ENCODE assay signal across 10 cellular contexts in genomic region chr2:201440182-201440581, GRCh38. TPM values are rescaled to one million over a fixed set of nuclear protein-coding genes. Genes with fewer than 3 reads are reported as not detected.
DNase-seq lines count a peak whose midpoint lies in the region; ATAC-seq and TF ChIP-seq lines count a peak whose summit lies in the region.
"Had no signal": no experiment of that assay in that cellular context is flagged by ENCODE, and none has a peak within 500 bp of the region (broad histone marks: within the 10 kb centered on the region; RNA-seq: fewer than 3 reads in every experiment).

No MANE protein-coding gene starts in this region.

- H3K36me3 ChIP-seq in IMR-90 (ENCODE audit: control insufficient read depth, insufficient read depth, low read length) (no peaks in the 10 kb centered on the region), PC-3 (ENCODE audit: low read depth, low read length) (no peaks in the 10 kb centered on the region)

- no peak overlapping the region for H4K8ac ChIP-seq in IMR-90 (ENCODE audit: low read depth in 2 of 2, low read length in 2 of 2)

- H3F3A ChIP-seq in PC-3 (ENCODE audit: low read length, unreplicated experiment) = no peaks in the 10 kb centered on the region

- ATAC-seq in IMR-90 (ENCODE audit: low read depth) = no peak
- ATAC-seq in PC-3 = peak; percentile 59
- ATAC-seq in left cardiac atrium = peak; percentile 41 to 52
- ATAC-seq in stimulated activated memory B cell treated with anti-CD40 and anti-IgM and Interleukin-4, amounts not matched to agents 10 μg/mL and 1 μg/mL and 100 μg/mL, for 72 hours = no peak
- no peak for ATAC-seq in activated CD4-positive, CD25-positive, alpha-beta regulatory T cell treated with anti-CD3 and anti-CD28 coated beads, Interleukin-2, amount 50 U/mL, for 24 hours
- no peak for ATAC-seq in GM21576 (IDR thresholded peaks at IDR 0.05; ENCODE audit: unreplicated experiment)

- POLR2A ChIA-PET in IMR-90 (lab: Charles Lee; ENCODE audit: unreplicated experiment) = no interaction called here
- POLR2A ChIA-PET in PC-3 (lab: Charles Lee; ENCODE audit: unreplicated experiment) = interaction anchor here (0.6 kb wide), 1 partner anchor 239 kb away, joined by 3 read pairs; no protein-coding TSS in a partner anchor

- H3K56ac ChIP-seq in IMR-90 (ENCODE audit: extremely low read depth, insufficient read depth, low read length) = no peak overlapping the region

- H2AK5ac ChIP-seq in IMR-90 (ENCODE audit: low read depth, low read length) = no peak overlapping the region

- H3K79me1 ChIP-seq in IMR-90 (ENCODE audit: low read depth in 1 of 2, low read length in 2 of 2) = peaks cover 30 to 42% of the 10 kb centered on the region in 2 experiments

- dilution Hi-C loops in IMR-90 (cut with HindIII; ENCODE audit: low sequenced_read_pairs, unreplicated experiment) = no loop called here

- intact Hi-C loops in IMR-90 (cut with micrococcal nuclease) (no loop called here), PC-3 (cut with micrococcal nuclease) (no loop called here), left cardiac atrium (cut with DNase I) (no loop called here)

- H3K9me2 ChIP-seq in PC-3 (replicated peaks; ENCODE audit: low read length) = no peaks in the 10 kb centered on the region

- no peak overlapping the region for H2AK9ac ChIP-seq in IMR-90 (replicated peaks; ENCODE audit: low read depth, low read length, poor library complexity)

- no peak overlapping the region for H4K91ac ChIP-seq in IMR-90 (ENCODE audit: insufficient read depth, low read depth, low read length)

- no peak overlapping the region for H2BK15ac ChIP-seq in IMR-90 (ENCODE audit: low read depth, low read length)

- H3K79me2 ChIP-seq in PC-3 (ENCODE audit: low read length) = peaks cover 8% of the 10 kb centered on the region; the same call in 1 of the 2 replicates

- no peaks in the 10 kb centered on the region for H3K27me3 ChIP-seq in IMR-90 (ENCODE audit: control insufficient read depth, insufficient read depth, low read length)
- H3K27me3 ChIP-seq in PC-3 (ENCODE audit: low read length) = no peaks in the 10 kb centered on the region

- no peak overlapping the region for H3K4ac ChIP-seq in IMR-90 (ENCODE audit: low read depth, low read length)

- no peak for DNase-seq in IMR-90
- DNase-seq in PC-3 = peak; percentile 74
- no peak for DNase-seq in left cardiac atrium
- DNase-seq in stimulated activated naive CD4-positive, alpha-beta T cell (lab: John Stamatoyannopoulos, UW) = no peak
- DNase-seq: activated CD4-positive, alpha-beta T cell treated with anti-CD3 and anti-CD28 coated beads for 1 hour; activated gamma-delta T cell; KG1 had no signal

- no TSS peak for BruUV-seq in IMR-90 (replicated peaks; lab: Mats Ljungman, UMichigan)
- BruUV-seq in PC-3 (replicated peaks; lab: Mats Ljungman, UMichigan) = no TSS peak

- TF ChIP-seq CTCF in IMR-90 (conservative IDR thresholded peaks at IDR 0.05; ENCODE audit: low read depth, low read length) (no peak), PC-3 (conservative IDR thresholded peaks at IDR 0.05; ENCODE audit: low read depth, low read length) (no peak)

- H3K36me3 Mint-ChIP-seq in stimulated activated memory B cell treated with anti-CD40 and anti-IgM and Interleukin-4, amounts not matched to agents 10 μg/mL and 1 μg/mL and 100 μg/mL, for 72 hours = peaks cover 12% of the 10 kb centered on the region

- no peak overlapping the region for H3K14ac ChIP-seq in IMR-90 (replicated peaks; ENCODE audit: low read depth, low read length)

- H3K9ac ChIP-seq in IMR-90 (ENCODE audit: low read depth, low read length) (no peak overlapping the region), PC-3 (ENCODE audit: low read length) (no peak overlapping the region)

- H2BK20ac ChIP-seq in IMR-90 (ENCODE audit: low read depth, low read length) = no peak overlapping the region

- no peak overlapping the region for H3K27ac ChIP-seq in IMR-90 (ENCODE audit: insufficient read depth, low read length)
- H3K27ac ChIP-seq in PC-3 (ENCODE audit: low read length) = no peak overlapping the region

- TF ChIP-seq RAD21 in IMR-90 (IDR thresholded peaks at IDR 0.05; ENCODE audit: low read length) = no peak

- no peak for TF ChIP-seq POLR2A in IMR-90 (IDR thresholded peaks at IDR 0.05; ENCODE audit: low read depth, low read length)

- no peak overlapping the region for H3K4me3 ChIP-seq in IMR-90 (ENCODE audit: insufficient read depth, low read depth, low read length)
- no peak overlapping the region for H3K4me3 ChIP-seq in PC-3 (ENCODE audit: low read length)

- H2BK5ac ChIP-seq in IMR-90 (ENCODE audit: low read depth, low read length, poor library complexity, severe bottlenecking) = no peak overlapping the region

- no peaks in the 10 kb centered on the region for H3K9me3 Mint-ChIP-seq in stimulated activated memory B cell treated with anti-CD40 and anti-IgM and Interleukin-4, amounts not matched to agents 10 μg/mL and 1 μg/mL and 100 μg/mL, for 72 hours

- H3K4me2 ChIP-seq in IMR-90 (ENCODE audit: low read depth, low read length) = no peak overlapping the region
- H3K4me2 ChIP-seq in PC-3 (ENCODE audit: low read length) = 0 out of 2 replicates have a peak overlapping the region, but pooled peaks have one; percentile 3

- H3K18ac ChIP-seq in IMR-90 (ENCODE audit: low read depth, low read length) = no peak overlapping the region

- no peak overlapping the region for H3K4me3 Mint-ChIP-seq in stimulated activated memory B cell treated with anti-CD40 and anti-IgM and Interleukin-4, amounts not matched to agents 10 μg/mL and 1 μg/mL and 100 μg/mL, for 72 hours

- H3K9me1 ChIP-seq in IMR-90 (ENCODE audit: insufficient read depth, low read length) = no peaks in the 10 kb centered on the region

- no peaks in the 10 kb centered on the region for H3K27me3 Mint-ChIP-seq in stimulated activated memory B cell treated with anti-CD40 and anti-IgM and Interleukin-4, amounts not matched to agents 10 μg/mL and 1 μg/mL and 100 μg/mL, for 72 hours

- H2BK120ac ChIP-seq in IMR-90 (ENCODE audit: low read depth, low read length) = no peak overlapping the region

- in situ Hi-C loops in IMR-90 (cut with MboI; ENCODE audit: low sequenced_read_pairs) = no loop called here

- H3K9me3 ChIP-seq in IMR-90 (ENCODE audit: control insufficient read depth, insufficient read depth, low read length) (no peaks in the 10 kb centered on the region), PC-3 (ENCODE audit: low read length) (no peaks in the 10 kb centered on the region)

- CTCF ChIA-PET in IMR-90 (lab: Yijun Ruan, JAX) (interaction anchor here (0.6 kb wide), 1 partner anchor 142 kb away, joined by 3 read pairs; no protein-coding TSS in a partner anchor), PC-3 (lab: Charles Lee) (interaction anchor here (0.6 kb wide), 1 partner anchor 266 kb away, joined by 12 read pairs; no protein-coding TSS in a partner anchor)

- H3K4me1 ChIP-seq in IMR-90 (ENCODE audit: control insufficient read depth, insufficient read depth, low read length) (no peaks in the 10 kb centered on the region), PC-3 (ENCODE audit: insufficient read depth, low read length) (peaks cover 8% of the 10 kb centered on the region; the same call in 1 of the 2 replicates)

- peak overlapping the region; percentile 23 for H3K27ac Mint-ChIP-seq in stimulated activated memory B cell treated with anti-CD40 and anti-IgM and Interleukin-4, amounts not matched to agents 10 μg/mL and 1 μg/mL and 100 μg/mL, for 72 hours

- H3K4me1 Mint-ChIP-seq in stimulated activated memory B cell treated with anti-CD40 and anti-IgM and Interleukin-4, amounts not matched to agents 10 μg/mL and 1 μg/mL and 100 μg/mL, for 72 hours = peaks cover 25% of the 10 kb centered on the region

- no CpG with 5 or more reads among the region's 1 CpG for WGBS in IMR-90 (ENCODE audit: extremely low coverage in 2 of 2, insufficient read length in 1 of 2), 2 experiments

- no peak overlapping the region for H3K23ac ChIP-seq in IMR-90 (ENCODE audit: low read depth, low read length)

- H2AFZ ChIP-seq in IMR-90 (replicated peaks; ENCODE audit: low read length, poor library complexity) = no peak overlapping the region
- no peak overlapping the region for H2AFZ ChIP-seq in PC-3 (ENCODE audit: low read length)

- H4K20me1 ChIP-seq in IMR-90 (ENCODE audit: insufficient read depth, low read length) (no peaks in the 10 kb centered on the region; the same call in none of the 2 replicates), PC-3 (ENCODE audit: low read length) (no peaks in the 10 kb centered on the region)

- peak overlapping the region; percentile 31; the same call in 1 of the 2 replicates for H4K5ac ChIP-seq in IMR-90 (ENCODE audit: low read depth, low read length)

TF ChIP-seq in IMR-90, 13 proteins besides CTCF, POLR2A, EP300 and RAD21 (continues in another document):
- TF ChIP-seq MXI1 (IDR thresholded peaks at IDR 0.05; ENCODE audit: borderline replicate concordance, low read depth, low read length) (no peak), NFE2L2 (IDR thresholded peaks at IDR 0.05; ENCODE audit: low read depth, low read length) (no peak), CHD1 (IDR thresholded peaks at IDR 0.05; ENCODE audit: low read depth, low read length) (no peak)
- TF ChIP-seq, protein P1, sequence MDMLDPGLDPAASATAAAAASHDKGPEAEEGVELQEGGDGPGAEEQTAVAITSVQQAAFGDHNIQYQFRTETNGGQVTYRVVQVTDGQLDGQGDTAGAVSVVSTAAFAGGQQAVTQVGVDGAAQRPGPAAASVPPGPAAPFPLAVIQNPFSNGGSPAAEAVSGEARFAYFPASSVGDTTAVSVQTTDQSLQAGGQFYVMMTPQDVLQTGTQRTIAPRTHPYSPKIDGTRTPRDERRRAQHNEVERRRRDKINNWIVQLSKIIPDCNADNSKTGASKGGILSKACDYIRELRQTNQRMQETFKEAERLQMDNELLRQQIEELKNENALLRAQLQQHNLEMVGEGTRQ (IDR thresholded peaks at IDR 0.05; ENCODE audit: low read depth, low read length) = no peak

RNA-seq across cellular contexts. Expression of gene TRAK2, which starts 11.1 kb away (rescaled TPM):
- total RNA-seq in IMR-90 (2012; rRNA removed) (48.9 and 65.4 TPM in 2 replicates), PC-3 (2014; rRNA removed) (9.4 and 10.1 TPM in 2 replicates), left cardiac atrium (100 to 1,000 TPM; 104 to 125 TPM)
- polyA plus RNA-seq in IMR-90 (2012; rRNA removed) = 10.7 and 13.1 TPM in 2 replicates
- polyA plus RNA-seq in IMR-90 (2012; cell fraction: cytosol; rRNA removed) = 4.0 and 4.2 TPM in 2 replicates
- polyA plus RNA-seq in IMR-90 (2012; cell fraction: nucleus; rRNA removed; ENCODE audit: low replicate concordance) = 3.1 and 15.3 TPM in 2 replicates

RNA-seq across cellular contexts. Expression of gene STRADB, which starts 11.4 kb away (rescaled TPM):
- total RNA-seq in IMR-90 (2012; rRNA removed) (31.5 and 32.5 TPM in 2 replicates), PC-3 (2014; rRNA removed) (27.8 and 28.9 TPM in 2 replicates), left cardiac atrium (10 to 100 TPM; 32.5 to 51.5 TPM)
- 11.4 and 14.9 TPM in 2 replicates for polyA plus RNA-seq in IMR-90 (2012; rRNA removed)
- 6.5 and 8.2 TPM in 2 replicates for polyA plus RNA-seq in IMR-90 (2012; cell fraction: cytosol; rRNA removed)
- 8.4 and 22.6 TPM in 2 replicates for polyA plus RNA-seq in IMR-90 (2012; cell fraction: nucleus; rRNA removed; ENCODE audit: low replicate concordance)

Comparison
In these comparisons a context has a peak if more than half of its experiments do, and no peak if none do; other contexts are left out.
1. ATAC-seq: peak in PC-3 (single experiment) and left cardiac atrium (2 of 2); none in IMR-90 (single experiment), stimulated activated memory B cell treated with anti-CD40 and anti-IgM and Interleukin-4, amounts not matched to agents 10 μg/mL and 1 μg/mL and 100 μg/mL, for 72 hours (single experiment), activated CD4-positive, CD25-positive, alpha-beta regulatory T cell treated with anti-CD3 and anti-CD28 coated beads, Interleukin-2, amount 50 U/mL, for 24 hours (0 of 2) and GM21576 (single experiment).